Comparison of ENCODE assay signal across 26 cellular contexts in genomic region chr6:8174571-8174970, GRCh38.
"Had no signal": no experiment of that assay in that cellular context is flagged by ENCODE, and none has a peak within 500 bp of the region (broad histone marks: within the 10 kb centered on the region; RNA-seq: fewer than 3 reads in every experiment).

No MANE protein-coding gene starts in this region.

- H3K27me3 Mint-ChIP-seq: activated CD8-positive, alpha-beta memory T cell treated with anti-CD3 and anti-CD28 coated beads, Interleukin-2, amount 10 ng/mL, durations not matched to agents 7 days and 5 days had no signal

- ATAC-seq: activated CD8-positive, alpha-beta memory T cell treated with anti-CD3 and anti-CD28 coated beads, Interleukin-2, amount 10 ng/mL, durations not matched to agents 7 days and 5 days; activated CD8-positive, alpha-beta T cell treated with anti-CD3 and anti-CD28 coated beads for 36 hours; activated naive CD8-positive, alpha-beta T cell treated with anti-CD3 and anti-CD28 coated beads, Interleukin-2, amount 50 U/mL, for 24 hours; body of pancreas; esophagus mucosa; left ventricle myocardium superior; T-cell had no signal

- H3K36me3 Mint-ChIP-seq: activated CD8-positive, alpha-beta memory T cell treated with anti-CD3 and anti-CD28 coated beads, Interleukin-2, amount 10 ng/mL, durations not matched to agents 7 days and 5 days; T-cell had no signal

- H3K36me3 ChIP-seq: sigmoid colon, upper lobe of left lung had no signal

- H3K4me1 Mint-ChIP-seq: activated CD4-positive, alpha-beta T cell treated with anti-CD3 and anti-CD28 coated beads, Interleukin-2, amount 10 ng/mL, durations not matched to agents 7 days and 5 days; activated CD8-positive, alpha-beta memory T cell treated with anti-CD3 and anti-CD28 coated beads, Interleukin-2, amount 10 ng/mL, durations not matched to agents 7 days and 5 days; activated naive CD8-positive, alpha-beta T cell treated with anti-CD3 and anti-CD28 coated beads, Interleukin-2, amount 50 U/mL, for 24 hours; nephron; T-cell had no signal

- FAIRE-seq: frontal cortex had no signal

- H3K27me3 ChIP-seq: body of pancreas, sigmoid colon, testis, upper lobe of left lung had no signal

- H3K4me3 Mint-ChIP-seq: activated CD4-positive, alpha-beta T cell treated with anti-CD3 and anti-CD28 coated beads, Interleukin-2, amount 10 ng/mL, durations not matched to agents 7 days and 5 days; activated CD8-positive, alpha-beta memory T cell treated with anti-CD3 and anti-CD28 coated beads, Interleukin-2, amount 10 ng/mL, durations not matched to agents 7 days and 5 days; activated CD8-positive, alpha-beta T cell treated with anti-CD3 and anti-CD28 coated beads for 36 hours; activated naive CD8-positive, alpha-beta T cell treated with anti-CD3 and anti-CD28 coated beads, Interleukin-2, amount 50 U/mL, for 24 hours; nephron; T-cell; T-helper 2 cell treated with Interferon-gamma antibody and Interleukin-4, amounts not matched to agents 5 μg/mL and 100 μg/mL, for 36 hours had no signal

- H3K4me3 ChIP-seq: body of pancreas, sigmoid colon, testis, upper lobe of left lung had no signal

- DNase-seq: activated CD4-positive, alpha-beta T cell treated with anti-CD3 and anti-CD28 coated beads, Interleukin-2, amount 10 ng/mL, durations not matched to agents 7 days and 5 days; activated CD4-positive, CD25-positive, alpha-beta regulatory T cell treated with anti-CD3 and anti-CD28 coated beads, Interleukin-2, amount 50 U/mL, for 72 hours; activated CD8-positive, alpha-beta memory T cell treated with anti-CD3 and anti-CD28 coated beads, Interleukin-2, amount 10 ng/mL, durations not matched to agents 7 days and 5 days; activated CD8-positive, alpha-beta T cell treated with anti-CD3 and anti-CD28 coated beads for 36 hours; activated effector memory CD4-positive, alpha-beta T cell treated with anti-CD3 and anti-CD28 coated beads, Interleukin-2, amount 50 U/mL, for 16 hours; activated naive CD4-positive, alpha-beta T cell treated with anti-CD3 and anti-CD28 coated beads, Interleukin-2, amount 50 U/mL, for 16 hours; activated naive CD8-positive, alpha-beta T cell treated with anti-CD3 and anti-CD28 coated beads, Interleukin-2, amount 50 U/mL, for 24 hours; activated T-cell treated with anti-CD3 and anti-CD28 coated beads for 4 hours; body of pancreas; dermis blood vessel endothelial cell; effector CD8-positive, alpha-beta T cell; glutamatergic neuron; hippocampal formation; left ventricle myocardium superior; retina; sigmoid colon; stimulated activated CD4-positive, alpha-beta T cell treated with anti-CD3 and anti-CD28 coated beads, Interleukin-4, amount 100 ng/mL, for 1 hour; stimulated activated naive CD4-positive, alpha-beta T cell; T-cell; testis; upper lobe of left lung had no signal

- H3K27ac ChIP-seq: body of pancreas, sigmoid colon, testis, upper lobe of left lung, VCaP had no signal

- H3K4me1 ChIP-seq: body of pancreas, sigmoid colon, testis, upper lobe of left lung had no signal

- H3K9me3 ChIP-seq: body of pancreas, sigmoid colon, testis, upper lobe of left lung had no signal

- H3K27ac Mint-ChIP-seq: activated CD4-positive, alpha-beta T cell treated with anti-CD3 and anti-CD28 coated beads, Interleukin-2, amount 10 ng/mL, durations not matched to agents 7 days and 5 days; activated CD8-positive, alpha-beta memory T cell treated with anti-CD3 and anti-CD28 coated beads, Interleukin-2, amount 10 ng/mL, durations not matched to agents 7 days and 5 days; activated CD8-positive, alpha-beta T cell treated with anti-CD3 and anti-CD28 coated beads for 36 hours; activated naive CD8-positive, alpha-beta T cell treated with anti-CD3 and anti-CD28 coated beads, Interleukin-2, amount 50 U/mL, for 24 hours; T-cell; T-helper 2 cell treated with Interferon-gamma antibody and Interleukin-4, amounts not matched to agents 5 μg/mL and 100 μg/mL, for 36 hours had no signal

- H3K9me3 Mint-ChIP-seq: activated CD4-positive, alpha-beta T cell treated with anti-CD3 and anti-CD28 coated beads, Interleukin-2, amount 10 ng/mL, durations not matched to agents 7 days and 5 days; activated CD8-positive, alpha-beta T cell treated with anti-CD3 and anti-CD28 coated beads for 36 hours; activated naive CD8-positive, alpha-beta T cell treated with anti-CD3 and anti-CD28 coated beads, Interleukin-2, amount 50 U/mL, for 24 hours; nephron; T-helper 2 cell treated with Interferon-gamma antibody and Interleukin-4, amounts not matched to agents 5 μg/mL and 100 μg/mL, for 36 hours had no signal
